Comparison of ENCODE assay signal across 19 cellular contexts in the genomic region with DNA sequence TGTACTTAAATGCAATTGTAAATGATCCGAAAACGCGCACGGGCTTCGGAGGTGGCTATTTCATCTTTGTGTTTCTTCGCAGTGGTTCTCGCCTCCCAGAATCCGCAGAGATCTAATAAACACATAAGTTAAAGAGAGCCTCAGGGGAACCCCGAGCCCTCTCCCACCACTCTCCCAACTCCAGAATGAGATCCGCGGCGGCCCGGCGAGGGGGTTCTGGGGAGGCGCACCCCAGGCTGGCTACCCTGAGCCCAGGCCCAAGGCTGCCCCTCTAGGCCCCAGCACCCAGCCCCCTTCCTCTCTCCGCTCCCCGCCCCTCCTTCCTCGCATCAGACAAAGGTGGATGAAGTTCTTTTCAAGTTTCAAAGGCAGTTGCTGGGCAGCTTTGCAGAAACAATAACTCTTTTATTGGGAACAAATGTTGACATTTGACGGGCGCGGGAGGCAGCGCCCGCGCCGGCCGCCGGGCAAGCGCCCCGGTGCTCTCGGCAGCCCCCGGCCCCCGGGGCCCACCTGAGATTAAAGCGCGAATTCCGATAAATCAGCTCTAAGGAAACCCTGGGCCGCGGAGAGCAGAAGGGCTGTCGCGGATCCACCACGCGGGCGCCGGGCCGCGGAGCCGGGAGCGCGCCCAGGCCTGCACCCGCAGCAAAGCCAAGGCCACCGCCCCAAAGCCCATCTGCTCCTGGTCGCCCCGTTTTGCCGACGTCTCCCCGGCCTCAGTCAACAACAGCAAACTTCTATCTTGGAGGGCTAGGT. TPM values are rescaled to one million over a fixed set of nuclear protein-coding genes. Genes with fewer than 3 reads are reported as not detected.
DNase-seq lines count a peak whose midpoint lies in the region; ATAC-seq and TF ChIP-seq lines count a peak whose summit lies in the region.
"Had no signal": no experiment of that assay in that cellular context is flagged by ENCODE, and none has a peak within 500 bp of the region (broad histone marks: within the 10 kb centered on the region; RNA-seq: fewer than 3 reads in every experiment).

No MANE protein-coding gene starts in this region.

- H3K4me3 ChIP-seq in HUES48 (ENCODE audit: low read depth, low read length) (peak overlapping the region; percentile 32), coronary artery (no peak overlapping the region), lower lobe of right lung (peak overlapping the region; percentile 35), testis (peak overlapping the region; percentile 1 to 2), transverse colon (no peak overlapping the region)
- H3K4me3 ChIP-seq: heart left ventricle, right lobe of liver had no signal

- H3K36me3 ChIP-seq in HUES48 (ENCODE audit: control insufficient read depth, insufficient read depth, low read length) (peaks cover 47% of the 10 kb centered on the region), lower lobe of right lung (no peaks in the 10 kb centered on the region), testis (ENCODE audit: low read depth, missing control alignments) (no peaks in the 10 kb centered on the region), transverse colon (no peaks in the 10 kb centered on the region)
- H3K36me3 ChIP-seq: BE2C, heart left ventricle, right lobe of liver had no signal

- no peak for ATAC-seq in lower lobe of right lung
- ATAC-seq: heart left ventricle; left lobe of liver; naive thymus-derived CD8-positive, alpha-beta T cell; right lobe of liver had no signal

- no peak overlapping the region for H3K9ac ChIP-seq in HUES48 (ENCODE audit: low read depth, low read length)

- H3K9me3 ChIP-seq in HUES48 (ENCODE audit: control insufficient read depth, insufficient read depth, low read length) (no peaks in the 10 kb centered on the region), lower lobe of right lung (no peaks in the 10 kb centered on the region), testis (no peaks in the 10 kb centered on the region), transverse colon (no peaks in the 10 kb centered on the region)
- H3K9me3 ChIP-seq: BE2C, heart left ventricle, right lobe of liver had no signal

- DNase-seq in coronary artery (ENCODE audit: low spot score) (peak; percentile 50), lower lobe of right lung (no peak), testis (no peak), transverse colon (no peak), nucleus accumbens (lab: John Stamatoyannopoulos, UW) (no peak)
- no peak for DNase-seq in activated CD4-positive, alpha-beta T cell treated with anti-CD3 and anti-CD28 coated beads, Interleukin-2, amount 50 U/mL, for 1 hour
- DNase-seq: activated CD4-positive, alpha-beta T cell treated with anti-CD3 and anti-CD28 coated beads, Interleukin-2, amount 10 ng/mL, durations not matched to agents 7 days and 5 days; BE2C; cerebellar nuclear complex; heart left ventricle; IMR-90; naive thymus-derived CD8-positive, alpha-beta T cell; right lobe of liver; SHP77 treated with DMSO at 0.1 percent for 48 hours; stimulated activated CD4-positive, alpha-beta T cell treated with anti-CD3 and anti-CD28 coated beads, Interleukin-2, amount 100 ng/mL, for 48 hours; stimulated activated CD8-positive, alpha-beta memory T cell treated with anti-CD3 and anti-CD28 coated beads, Interleukin-4, amount 100 ng/mL, for 48 hours; T-helper 9 cell had no signal

- in situ Hi-C loops in transverse colon (cut with MboI; ENCODE audit: low pct_ligation_motif_present in 1 of 4, low pct_unique_long_range_greater_than_20kb in 1 of 4, low sequenced_read_pairs in 3 of 4) = no loop called here

- H3K27me3 ChIP-seq in HUES48 (ENCODE audit: control insufficient read depth, insufficient read depth, low read length) = peaks cover 86% of the 10 kb centered on the region
- peaks cover 82% of the 10 kb centered on the region for H3K27me3 ChIP-seq in lower lobe of right lung (ENCODE audit: low read depth)
- no peaks in the 10 kb centered on the region for H3K27me3 ChIP-seq in testis
- H3K27me3 ChIP-seq in transverse colon = peaks cover 100% of the 10 kb centered on the region

- 3 to 12% methylated on average over 22 to 55 of the region's 55 CpGs for WGBS in testis, 2 donors
- 23% methylated on average over 54 of the region's 55 CpGs; no CpG with 5 or more reads in 1 of the 2 donors for WGBS in transverse colon (ENCODE audit: low coverage in 1 of 2), 2 donors

- H3K27ac ChIP-seq in HUES48 (ENCODE audit: low read depth, low read length) (peak overlapping the region; percentile 26), coronary artery (no peak overlapping the region), lower lobe of right lung (peak overlapping the region; percentile 86), testis (no peak overlapping the region), transverse colon (no peak overlapping the region)
- H3K27ac ChIP-seq: heart left ventricle, right lobe of liver had no signal

- intact Hi-C loops in lower lobe of right lung (cut with DNase I) (no loop called here), testis (cut with DNase I; ENCODE audit: low total_unique reads) (no loop called here), transverse colon (cut with DNase I; ENCODE audit: low total_unique reads) (no loop called here)

- TF ChIP-seq POLR2A in testis (IDR thresholded peaks at IDR 0.05) (no peak), transverse colon (IDR thresholded peaks at IDR 0.05) (no peak)

- TF ChIP-seq EP300 in transverse colon (IDR thresholded peaks at IDR 0.05; ENCODE audit: low read depth) = no peak

- TF ChIP-seq CTCF in coronary artery (IDR thresholded peaks at IDR 0.05) = no peak
- TF ChIP-seq CTCF in lower lobe of right lung (IDR thresholded peaks at IDR 0.05) = no peak
- no peak for TF ChIP-seq CTCF in testis (IDR thresholded peaks at IDR 0.05)
- TF ChIP-seq CTCF in transverse colon (IDR thresholded peaks at IDR 0.05) = no peak

- peaks cover 49% of the 10 kb centered on the region for H3K4me1 ChIP-seq in HUES48 (ENCODE audit: control insufficient read depth, insufficient read depth, low read length)
- H3K4me1 ChIP-seq in lower lobe of right lung = no peaks in the 10 kb centered on the region
- no peaks in the 10 kb centered on the region for H3K4me1 ChIP-seq in testis
- peaks cover 0 to 13% (median 5%) of the 10 kb centered on the region in 4 donors for H3K4me1 ChIP-seq in transverse colon
- H3K4me1 ChIP-seq: BE2C had no signal

RNA-seq across cellular contexts. Expression of a gene that starts 8.4 kb away (rescaled TPM):
- total RNA-seq in lower lobe of right lung (52.1 TPM), testis (10 to 100 TPM in 1 of 2 donors, 1 to 10 TPM in 1; 9.1 to 15.1 TPM), transverse colon (not detected)
- polyA plus RNA-seq in testis (ENCODE audit: insufficient read depth, low read depth, low replicate concordance) = 2.8 TPM
- total RNA-seq: activated CD4-positive, alpha-beta T cell treated with anti-CD3 and anti-CD28 coated beads, Interleukin-2, amount 10 ng/mL, durations not matched to agents 7 days and 5 days; left lobe of liver; naive thymus-derived CD8-positive, alpha-beta T cell; right lobe of liver had no signal
- polyA plus RNA-seq: naive thymus-derived CD8-positive, alpha-beta T cell had no signal

Comparison
In these comparisons a context has a peak if more than half of its experiments do, and no peak if none do; other contexts are left out.
1. H3K27ac ChIP-seq: peak in HUES48 (single experiment) and lower lobe of right lung (single experiment); none in coronary artery (0 of 2), testis (0 of 2) and transverse colon (0 of 4).
2. H3K4me3 ChIP-seq: peak in HUES48 (single experiment), lower lobe of right lung (single experiment) and testis (2 of 2); none in coronary artery (single experiment) and transverse colon (0 of 4).
3. RNA of a gene that starts 8.4 kb away (total RNA-seq): 52.1 TPM in lower lobe of right lung (single experiment) and 9.1 to 15.1 TPM in testis; not detected in transverse colon; every median in the first group is over 10 times any median in the second.